Comparison of ENCODE assay signal across 14 cellular contexts in the genomic region with DNA sequence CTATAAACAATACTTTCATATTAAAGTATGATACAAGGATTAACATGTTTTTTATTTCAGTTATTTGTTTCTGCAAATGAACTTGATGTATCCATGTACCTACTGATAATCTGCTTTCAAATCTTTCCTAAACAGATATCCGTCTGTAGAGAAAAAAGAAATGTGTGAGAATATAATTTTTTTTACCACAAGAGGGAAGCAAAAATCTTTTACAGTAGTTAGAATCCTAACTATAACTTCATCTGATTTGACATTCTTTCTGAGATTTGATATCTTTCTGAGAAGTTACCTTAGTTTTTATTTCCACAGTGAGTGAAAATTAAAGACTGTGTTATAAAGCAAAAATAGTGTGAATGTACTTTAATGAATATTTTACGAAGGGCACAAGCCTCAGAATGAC.
A peak's percentile ranks its signal among the peaks of the same experiment; 100 is the strongest.
DNase-seq lines count a peak whose midpoint lies in the region; ATAC-seq and TF ChIP-seq lines count a peak whose summit lies in the region.
"Had no signal": no experiment of that assay in that cellular context is flagged by ENCODE, and none has a peak within 500 bp of the region (broad histone marks: within the 10 kb centered on the region; RNA-seq: fewer than 3 reads in every experiment).

No MANE protein-coding gene starts in this region.

- TF ChIP-seq CTCF in HEK293 (tag by site-specific recombination; IDR thresholded peaks at IDR 0.05), result no peak
- TF ChIP-seq CTCF in tibial artery (IDR thresholded peaks at IDR 0.05), result no peak
- TF ChIP-seq CTCF in GM10266 (IDR thresholded peaks at IDR 0.05; ENCODE audit: control insufficient read depth, insufficient read depth, low read depth, missing control alignments), result no peak

- DNase-seq in ACHN (peak; percentile 48), OCI-M1 (lab: John Stamatoyannopoulos, UW) (peak; percentile 60), fibroblast of peridontal ligament (ENCODE audit: extremely low read depth) (peak; percentile 14), tibial artery (no peak), GM10266 (ENCODE audit: extremely low spot score) (no peak)
- DNase-seq in activated CD4-positive, alpha-beta T cell treated with anti-CD3 and anti-CD28 coated beads for 1 hour, result no peak
- DNase-seq: left ventricle myocardium inferior, NCI-H187, substantia nigra had no signal

- POLR2A ChIA-PET in HEK293 (lab: Yijun Ruan, JAX), result no interaction called here

- CTCF ChIA-PET in HEK293 (lab: Yijun Ruan, JAX), result interaction anchor here (0.6 to 1.1 kb wide), 6 partner anchors 14 to 1237 kb away, joined by 3 to 4 read pairs (median 3); no protein-coding TSS in a partner anchor

- intact Hi-C loops in tibial artery (cut with DNase I; ENCODE audit: low total_unique reads), result no loop called here

- H3K4me3 ChIP-seq in HEK293 (ENCODE audit: low read depth, low read length) (no peak overlapping the region), tibial artery (no peak overlapping the region)
- H3K4me3 ChIP-seq: left ventricle myocardium inferior, skin epidermis had no signal

- no peak for TF ChIP-seq POLR2A in GM18505 (IDR thresholded peaks at IDR 0.05; ENCODE audit: borderline replicate concordance, extremely low read depth, insufficient read depth, insufficient read length)

- no peak for ATAC-seq in GM18505 (IDR thresholded peaks at IDR 0.05; ENCODE audit: unreplicated experiment)
- ATAC-seq: activated naive CD4-positive, alpha-beta T cell treated with anti-CD3 and anti-CD28 coated beads, Interleukin-2, amount 50 U/mL, for 72 hours; natural killer cell treated with Interleukin-12 subunit alpha and Interleukin-12 subunit beta and Interleukin-15 and Interleukin-18, amount 100 ng/mL, for 72 hours had no signal

- in situ Hi-C loops in ACHN (cut with HindIII; ENCODE audit: low pct_ligation_motif_present, low pct_unique_long_range_greater_than_20kb, low sequenced_read_pairs), result no loop called here

- H3K27ac ChIP-seq in HEK293 (ENCODE audit: extremely low read depth, low read depth, low read length) (no peak overlapping the region), tibial artery (no peak overlapping the region)
- H3K27ac ChIP-seq: left ventricle myocardium inferior, skin epidermis had no signal

- no peaks in the 10 kb centered on the region for H3K4me1 ChIP-seq in HEK293 (ENCODE audit: control insufficient read depth, insufficient read depth, low read length)
- peaks cover 0 to 8% (median 0%) of the 10 kb centered on the region in 4 donors for H3K4me1 ChIP-seq in tibial artery
- H3K4me1 ChIP-seq: left ventricle myocardium inferior had no signal

- H3K9me3 ChIP-seq in HEK293 (ENCODE audit: control insufficient read depth, insufficient read depth, low read depth, low read length) (no peaks in the 10 kb centered on the region), tibial artery (no peaks in the 10 kb centered on the region)
- H3K9me3 ChIP-seq: left ventricle myocardium inferior had no signal

- no peaks in the 10 kb centered on the region for H3K27me3 ChIP-seq in tibial artery

- H3K36me3 ChIP-seq in HEK293 (ENCODE audit: control insufficient read depth in 2 of 2, insufficient read depth in 1 of 2, low read length in 2 of 2) (no peaks in the 10 kb centered on the region), tibial artery (no peaks in the 10 kb centered on the region)
- H3K36me3 ChIP-seq: left ventricle myocardium inferior had no signal

TF ChIP-seq in HEK293, 187 proteins besides CTCF, POLR2A, EP300 and RAD21:
- TF ChIP-seq, protein P1, sequence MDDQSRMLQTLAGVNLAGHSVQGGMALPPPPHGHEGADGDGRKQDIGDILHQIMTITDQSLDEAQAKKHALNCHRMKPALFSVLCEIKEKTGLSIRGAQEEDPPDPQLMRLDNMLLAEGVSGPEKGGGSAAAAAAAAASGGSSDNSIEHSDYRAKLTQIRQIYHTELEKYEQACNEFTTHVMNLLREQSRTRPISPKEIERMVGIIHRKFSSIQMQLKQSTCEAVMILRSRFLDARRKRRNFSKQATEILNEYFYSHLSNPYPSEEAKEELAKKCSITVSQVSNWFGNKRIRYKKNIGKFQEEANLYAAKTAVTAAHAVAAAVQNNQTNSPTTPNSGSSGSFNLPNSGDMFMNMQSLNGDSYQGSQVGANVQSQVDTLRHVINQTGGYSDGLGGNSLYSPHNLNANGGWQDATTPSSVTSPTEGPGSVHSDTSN (CRISPR knock-in tag; IDR thresholded peaks at IDR 0.05), result no peak
- TF ChIP-seq ZNF654 (tag by site-specific recombination; IDR thresholded peaks at IDR 0.05; ENCODE audit: low read depth), result peak; percentile 32

Comparison
In these comparisons a context has a peak if more than half of its experiments do, and no peak if none do; other contexts are left out.
1. DNase-seq: peak in ACHN (single experiment), OCI-M1 (single experiment) and fibroblast of peridontal ligament (single experiment); none in tibial artery (0 of 2), GM10266 (single experiment) and activated CD4-positive, alpha-beta T cell treated with anti-CD3 and anti-CD28 coated beads for 1 hour (single experiment).